Comparison of ENCODE assay signal across 26 cellular contexts in genomic region chr1:55331355-55331754, GRCh38.
"Had no signal": no experiment of that assay in that cellular context is flagged by ENCODE, and none has a peak within 500 bp of the region (broad histone marks: within the 10 kb centered on the region; RNA-seq: fewer than 3 reads in every experiment).

No MANE protein-coding gene starts in this region.

- H3K27ac Mint-ChIP-seq: activated CD4-positive, alpha-beta memory T cell treated with anti-CD3 and anti-CD28 coated beads, Interleukin-2, amount 10 ng/mL, durations not matched to agents 7 days and 5 days; activated CD4-positive, alpha-beta T cell treated with anti-CD3 and anti-CD28 coated beads, Interleukin-2, amount 10 ng/mL, durations not matched to agents 7 days and 5 days; activated naive CD8-positive, alpha-beta T cell; activated naive CD8-positive, alpha-beta T cell treated with anti-CD3 and anti-CD28 coated beads, Interleukin-2, amount 50 U/mL, for 24 hours; activated T-helper 17 cell treated with anti-CD3 and anti-CD28 coated beads, Interleukin-2, amount 50 U/mL, for 72 hours; WTC11 had no signal

- H3K27me3 Mint-ChIP-seq: activated naive CD8-positive, alpha-beta T cell had no signal

- H3K4me3 ChIP-seq: adrenal gland, body of pancreas, esophagus squamous epithelium, gastrocnemius medialis, heart left ventricle had no signal

- H3K9me3 Mint-ChIP-seq: activated CD4-positive, alpha-beta memory T cell treated with anti-CD3 and anti-CD28 coated beads, Interleukin-2, amount 10 ng/mL, durations not matched to agents 7 days and 5 days; activated CD4-positive, alpha-beta T cell treated with anti-CD3 and anti-CD28 coated beads, Interleukin-2, amount 10 ng/mL, durations not matched to agents 7 days and 5 days; activated naive CD8-positive, alpha-beta T cell treated with anti-CD3 and anti-CD28 coated beads, Interleukin-2, amount 50 U/mL, for 24 hours; activated T-cell treated with anti-CD3 and anti-CD28 coated beads, Interleukin-2, amount 50 U/mL, for 4 hours; activated T-helper 17 cell treated with anti-CD3 and anti-CD28 coated beads, Interleukin-2, amount 50 U/mL, for 72 hours; WTC11 had no signal

- H3K4me3 Mint-ChIP-seq: activated CD4-positive, alpha-beta memory T cell treated with anti-CD3 and anti-CD28 coated beads, Interleukin-2, amount 10 ng/mL, durations not matched to agents 7 days and 5 days; activated CD4-positive, alpha-beta T cell treated with anti-CD3 and anti-CD28 coated beads, Interleukin-2, amount 10 ng/mL, durations not matched to agents 7 days and 5 days; activated naive CD8-positive, alpha-beta T cell; activated naive CD8-positive, alpha-beta T cell treated with anti-CD3 and anti-CD28 coated beads, Interleukin-2, amount 50 U/mL, for 24 hours; activated T-cell treated with anti-CD3 and anti-CD28 coated beads, Interleukin-2, amount 50 U/mL, for 4 hours; activated T-helper 17 cell treated with anti-CD3 and anti-CD28 coated beads, Interleukin-2, amount 50 U/mL, for 72 hours; WTC11 had no signal

- H3K36me3 Mint-ChIP-seq: activated naive CD8-positive, alpha-beta T cell; WTC11 had no signal

- DNase-seq: activated CD4-positive, alpha-beta memory T cell treated with anti-CD3 and anti-CD28 coated beads, Interleukin-2, amount 10 ng/mL, durations not matched to agents 7 days and 5 days; activated CD4-positive, alpha-beta T cell treated with anti-CD3 and anti-CD28 coated beads for 1 hour; activated CD4-positive, alpha-beta T cell treated with anti-CD3 and anti-CD28 coated beads for 4 hours; activated CD4-positive, alpha-beta T cell treated with anti-CD3 and anti-CD28 coated beads, Interleukin-2, amount 10 ng/mL, durations not matched to agents 7 days and 5 days; activated CD4-positive, alpha-beta T cell treated with anti-CD3 and anti-CD28 coated beads, Interleukin-2, amount 50 U/mL, for 4 hours; activated effector memory CD4-positive, alpha-beta T cell treated with Interleukin-2 at 50 U/mL for 16 hours; activated gamma-delta T cell treated with Interleukin-2 at 50 U/mL for 16 hours; activated naive CD4-positive, alpha-beta T cell treated with anti-CD3 and anti-CD28 coated beads, Interleukin-2, amount 50 U/mL, for 16 hours; activated naive CD4-positive, alpha-beta T cell treated with Interleukin-2 at 50 U/mL for 16 hours; activated naive CD8-positive, alpha-beta T cell treated with anti-CD3 and anti-CD28 coated beads, Interleukin-2, amount 50 U/mL, for 24 hours; activated T-cell treated with anti-CD3 and anti-CD28 coated beads, Interleukin-2, amount 50 U/mL, for 4 hours; adrenal gland; amygdala; aorta; body of pancreas; caudate nucleus; effector CD8-positive, alpha-beta T cell; esophagus squamous epithelium; foreskin keratinocyte; gastrocnemius medialis; glutamatergic neuron; heart left ventricle; T-helper 2 cell had no signal
